ENCODE assay signal across 7 cellular contexts in the genomic region with DNA sequence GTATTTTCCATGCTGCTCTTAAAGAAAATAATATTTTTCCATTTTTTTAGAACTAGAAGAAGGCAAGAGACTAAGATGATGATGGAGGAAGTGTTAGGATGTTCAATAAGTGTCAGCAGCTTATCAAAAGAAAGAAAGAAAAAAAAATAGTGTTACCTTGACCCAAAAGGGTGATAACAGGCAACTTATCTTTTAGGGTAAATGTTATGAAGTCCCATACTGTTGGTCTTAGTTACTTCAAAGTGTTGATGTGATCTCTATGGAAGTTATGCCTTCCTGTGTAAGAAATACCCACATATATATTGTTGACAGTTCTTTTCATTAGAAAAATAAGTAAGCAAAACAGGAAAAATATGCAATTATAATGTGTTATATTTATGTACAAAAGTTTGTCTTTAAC.
"Had no signal": no experiment of that assay in that cellular context is flagged by ENCODE, and none has a peak within 500 bp of the region (broad histone marks: within the 10 kb centered on the region; RNA-seq: fewer than 3 reads in every experiment).

No MANE protein-coding gene starts in this region.

- H3K4me3 ChIP-seq: GM12878 had no signal

- ATAC-seq: GM12878 had no signal

- DNase-seq: GDM1, GF-D8 had no signal

- FAIRE-seq: GM12891, GM12892, GM18507, GM19239 had no signal
